In genomic region chr6:47574789-47575188, GRCh38 we compare ENCODE assay signal across 25 cellular contexts.
"Had no signal": no experiment of that assay in that cellular context is flagged by ENCODE, and none has a peak within 500 bp of the region (broad histone marks: within the 10 kb centered on the region; RNA-seq: fewer than 3 reads in every experiment).

No MANE protein-coding gene starts in this region.

- H3K4me1 ChIP-seq: colonic mucosa, foreskin keratinocyte, lower lobe of right lung had no signal

- ATAC-seq: effector memory CD8-positive, alpha-beta T cell; foreskin keratinocyte; gastroesophageal sphincter; heart left ventricle; left cardiac atrium; left lung; left ventricle myocardium superior; lower lobe of right lung; mucosa of descending colon had no signal

- H3K27me3 Mint-ChIP-seq: dendritic cell treated with granulocyte-macrophage colony-stimulating factor and Interleukin-4, amounts not matched to agents 40 ng/mL and 50 ng/mL, for 4 days; effector memory CD8-positive, alpha-beta T cell; naive B cell had no signal

- H3K27me3 ChIP-seq: colonic mucosa, esophagus muscularis mucosa, foreskin keratinocyte, gastroesophageal sphincter, heart left ventricle, hepatocyte, left lung had no signal

- DNase-seq: colonic mucosa; cortex of kidney; effector CD8-positive, alpha-beta T cell; effector memory CD8-positive, alpha-beta T cell; endodermal cell; foreskin keratinocyte; heart left ventricle; hypothalamus; immature natural killer cell; left cardiac atrium; left lung; left ventricle myocardium superior; lower lobe of right lung; mesenchymal stem cell; mucosa of descending colon; naive B cell had no signal

- FAIRE-seq: endometrium, endothelial cell of umbilical vein, frontal cortex, keratinocyte had no signal

- H3K27ac ChIP-seq: colonic mucosa, esophagus muscularis mucosa, foreskin keratinocyte, gastroesophageal sphincter, heart left ventricle, hepatocyte, left lung, lower lobe of right lung had no signal

- H3K9me3 ChIP-seq: colonic mucosa, esophagus muscularis mucosa, gastroesophageal sphincter, heart left ventricle, left lung, lower lobe of right lung, mucosa of descending colon had no signal

- H3K4me3 Mint-ChIP-seq: dendritic cell treated with granulocyte-macrophage colony-stimulating factor and Interleukin-4, amounts not matched to agents 40 ng/mL and 50 ng/mL, for 4 days; effector memory CD8-positive, alpha-beta T cell; endodermal cell; immature natural killer cell; mesothelial cell of epicardium; naive B cell had no signal

- H2AFZ ChIP-seq: hepatocyte had no signal

- H3K27ac Mint-ChIP-seq: dendritic cell treated with granulocyte-macrophage colony-stimulating factor and Interleukin-4, amounts not matched to agents 40 ng/mL and 50 ng/mL, for 4 days; effector memory CD8-positive, alpha-beta T cell; endodermal cell; immature natural killer cell; mesothelial cell of epicardium had no signal

- H3K4me2 ChIP-seq: hepatocyte had no signal

- H3K4me3 ChIP-seq: colonic mucosa, esophagus muscularis mucosa, gastroesophageal sphincter, heart left ventricle, hepatocyte, left lung, lower lobe of right lung, mucosa of descending colon had no signal

- H3K9me3 Mint-ChIP-seq: dendritic cell treated with granulocyte-macrophage colony-stimulating factor and Interleukin-4, amounts not matched to agents 40 ng/mL and 50 ng/mL, for 4 days; effector memory CD8-positive, alpha-beta T cell; endodermal cell; mesothelial cell of epicardium; naive B cell had no signal
